ENCODE assay signal across 8 cellular contexts in the genomic region with DNA sequence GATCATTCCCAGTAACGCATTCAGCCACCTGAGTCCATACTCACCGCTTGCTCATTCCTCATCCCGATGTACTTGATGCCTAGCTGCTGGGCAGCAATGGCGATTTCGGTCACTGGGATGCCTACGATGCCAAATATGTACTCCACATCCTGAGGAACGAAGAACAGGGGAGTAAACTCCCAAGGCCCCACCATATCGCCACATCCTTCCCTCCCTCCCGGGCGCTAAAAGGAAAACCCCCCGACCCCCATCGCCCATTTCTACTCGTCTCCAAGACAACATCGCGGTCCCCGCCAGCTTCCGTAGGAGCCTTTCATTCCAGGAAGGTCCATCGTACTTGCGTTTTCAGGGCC. TPM values are rescaled to one million over a fixed set of nuclear protein-coding genes. Genes with fewer than 3 reads are reported as not detected.
DNase-seq lines count a peak whose midpoint lies in the region; ATAC-seq, FAIRE-seq and TF ChIP-seq lines count a peak whose summit lies in the region.

No MANE protein-coding gene starts in this region.

- H3K4me3 ChIP-seq in SJCRH30 = peak overlapping the region; percentile 77
- H3K4me3 ChIP-seq in foreskin fibroblast (ENCODE audit: low read depth in 1 of 2, low read length in 2 of 2) = peak overlapping the region; percentile 73 to 93
- H3K4me3 ChIP-seq in retinal pigment epithelial cell (ENCODE audit: low read length) = peak overlapping the region; percentile 100

- FAIRE-seq in GM12891 (lab: Jason Lieb, UNC) = peak; percentile 54

- ATAC-seq in HG02623 (IDR thresholded peaks at IDR 0.05; ENCODE audit: unreplicated experiment) = peak; percentile 5

- H3K36me3 ChIP-seq in SJCRH30 = peaks cover 9% of the 10 kb centered on the region

- no peak for TF ChIP-seq POLR2A in GM12891 (IDR thresholded peaks at IDR 0.05; ENCODE audit: low read depth, low read length)

- H3K27ac ChIP-seq in SJCRH30 = peak overlapping the region; percentile 7; the same call in 1 of the 2 replicates

- H3K4me1 ChIP-seq in SJCRH30 = 0 out of 2 replicates have a peak, but pooled peaks cover 4% of the 10 kb centered on the region

- no peak for DNase-seq in GM12891 (ENCODE audit: insufficient read length, low spot score)
- no peak for DNase-seq in SJCRH30
- DNase-seq in foreskin fibroblast = peak in 1 of 2 donors; percentile 12
- no peak for DNase-seq in retinal pigment epithelial cell (ENCODE audit: low read depth)
- DNase-seq in NOMO-1 treated with dmso at 0.1 percent for 144 hours (lab: John Stamatoyannopoulos, UW; ENCODE audit: unreplicated experiment) = no peak
- no peak for DNase-seq in AG20443 (ENCODE audit: low spot score)
- no peak for DNase-seq in kidney glomerular epithelial cell (lab: John Stamatoyannopoulos, UW)

- H3K27me3 ChIP-seq in SJCRH30 = no peaks in the 10 kb centered on the region

- TF ChIP-seq CTCF in foreskin fibroblast (IDR thresholded peaks at IDR 0.05; ENCODE audit: low read depth, low read length) (no peak), retinal pigment epithelial cell (conservative IDR thresholded peaks at IDR 0.05; ENCODE audit: low read depth, low read length) (no peak)

- H3K9me3 ChIP-seq in SJCRH30 (replicated peaks) = no peaks in the 10 kb centered on the region

TF ChIP-seq in GM12891, 5 proteins besides CTCF, POLR2A, EP300 and RAD21:
- TF ChIP-seq POU2F2 (IDR thresholded peaks at IDR 0.05; ENCODE audit: low read depth, low read length) (no peak), SPI1 (IDR thresholded peaks at IDR 0.05; ENCODE audit: low read depth, low read length) (no peak), TAF1 (IDR thresholded peaks at IDR 0.05; ENCODE audit: low read depth, low read length) (no peak), PAX5 (IDR thresholded peaks at IDR 0.05; ENCODE audit: insufficient read depth, low read length, severe bottlenecking) (no peak), POLR2AphosphoS5 (IDR thresholded peaks at IDR 0.05; ENCODE audit: low read depth, low read length) (no peak)

RNA-seq across cellular contexts. Expression of gene HACL1, which starts 0.3 kb away (rescaled TPM):
- 21.2 TPM for polyA plus RNA-seq in GM12891 (2012; ENCODE audit: low read depth, missing spikeins)
- 23.0 and 25.0 TPM in 2 replicates for total RNA-seq in SJCRH30 (2014; rRNA removed; shearing (Covaris generic))

RNA-seq across cellular contexts. Expression of gene BTD, which starts 0.5 kb away (rescaled TPM):
- polyA plus RNA-seq in GM12891 (2012; ENCODE audit: low read depth, missing spikeins) = 4.8 TPM
- 6.6 and 8.0 TPM in 2 replicates for total RNA-seq in SJCRH30 (2014; rRNA removed; shearing (Covaris generic))
